In genomic region chr18:63788447-63789096, GRCh38 we compare ENCODE assay signal across 9 cellular contexts. TPM values are rescaled to one million over a fixed set of nuclear protein-coding genes. Genes with fewer than 3 reads are reported as not detected.
DNase-seq lines count a peak whose midpoint lies in the region; ATAC-seq and TF ChIP-seq lines count a peak whose summit lies in the region.
"Had no signal": no experiment of that assay in that cellular context is flagged by ENCODE, and none has a peak within 500 bp of the region (broad histone marks: within the 10 kb centered on the region; RNA-seq: fewer than 3 reads in every experiment).

No MANE protein-coding gene starts in this region.

- H3K9me3 ChIP-seq in left lung (no peaks in the 10 kb centered on the region), spleen (no peaks in the 10 kb centered on the region)

- no peak overlapping the region for H3K4me3 ChIP-seq in Jurkat, Clone E6-1 (ENCODE audit: low read length)
- H3K4me3 ChIP-seq in left lung: no peak overlapping the region
- no peak overlapping the region for H3K4me3 ChIP-seq in spleen

- H3K36me3 ChIP-seq in left lung (no peaks in the 10 kb centered on the region), spleen (no peaks in the 10 kb centered on the region)

- ATAC-seq in GM18861 (IDR thresholded peaks at IDR 0.05; ENCODE audit: unreplicated experiment): peak; percentile 64
- ATAC-seq in left lung: peak; percentile 74
- ATAC-seq in HG02840 (IDR thresholded peaks at IDR 0.05; ENCODE audit: low FRiP score, unreplicated experiment): no peak
- ATAC-seq: naive thymus-derived CD8-positive, alpha-beta T cell had no signal

- TF ChIP-seq POLR2A in spleen (IDR thresholded peaks at IDR 0.05): no peak

- intact Hi-C loops in left lung (cut with DNase I): no loop called here
- intact Hi-C loops in spleen (cut with DNase I; ENCODE audit: low total_unique reads): no loop called here

- no peak overlapping the region for H3K27ac ChIP-seq in left lung
- no peak overlapping the region for H3K27ac ChIP-seq in spleen

- H3K4me1 ChIP-seq in left lung (no peaks in the 10 kb centered on the region), spleen (no peaks in the 10 kb centered on the region)

- DNase-seq in Jurkat, Clone E6-1 (ENCODE audit: low read depth, low spot score): peak; percentile 44
- DNase-seq in activated T-cell treated with anti-CD3 and anti-CD28 coated beads for 24 hours (ENCODE audit: low read depth) (peak; percentile 43), left lung (peak in 1 of 2 donors; percentile 38), NCI-H2081 (lab: John Stamatoyannopoulos, UW) (no peak), spleen (no peak), NCI-H524 treated with DMSO at 0.1 percent for 48 hours (lab: John Stamatoyannopoulos, UW) (no peak)

- H3K27me3 ChIP-seq in left lung (no peaks in the 10 kb centered on the region), spleen (replicated peaks in 1 of 7) (no peaks in the 10 kb centered on the region)

- WGBS in spleen, 5 donors: 38 to 72% (median 54%) methylated on average over 3 of the region's 3 CpGs

- no peak for TF ChIP-seq CTCF in left lung (IDR thresholded peaks at IDR 0.05)
- no peak for TF ChIP-seq CTCF in spleen (IDR thresholded peaks at IDR 0.05 in 8 of 11, conservative IDR thresholded peaks at IDR 0.05 in 3 of 11)

RNA-seq across cellular contexts. Expression of gene SERPINB7, which starts 13.4 kb away (rescaled TPM):
- polyA plus RNA-seq in Jurkat, Clone E6-1 (2012; ENCODE audit: insufficient read depth, insufficient read length): not detected
- total RNA-seq in left lung (under 1 TPM; 0.24 to 0.32 TPM), spleen (not detected)
- polyA plus RNA-seq in spleen: not detected
- total RNA-seq: naive thymus-derived CD8-positive, alpha-beta T cell had no signal
- polyA plus RNA-seq: naive thymus-derived CD8-positive, alpha-beta T cell had no signal

Comparison
In these comparisons a context has a peak if more than half of its experiments do, and no peak if none do; other contexts are left out.
1. DNase-seq: peak in Jurkat, Clone E6-1 (single experiment) and activated T-cell treated with anti-CD3 and anti-CD28 coated beads for 24 hours (single experiment); none in NCI-H2081 (0 of 2), spleen (single experiment) and NCI-H524 treated with DMSO at 0.1 percent for 48 hours (single experiment).